25 cellular contexts compared by ENCODE assay signal in genomic region chr14:77908847-77909246, GRCh38.
DNase-seq lines count a peak whose midpoint lies in the region; ATAC-seq, FAIRE-seq and TF ChIP-seq lines count a peak whose summit lies in the region.
"Had no signal": no experiment of that assay in that cellular context is flagged by ENCODE, and none has a peak within 500 bp of the region (broad histone marks: within the 10 kb centered on the region; RNA-seq: fewer than 3 reads in every experiment).

No MANE protein-coding gene starts in this region.

- no peak overlapping the region for H4K8ac ChIP-seq in H9 (replicated peaks; ENCODE audit: insufficient read length, low read depth, low read length)

- no peaks in the 10 kb centered on the region for H3K9me3 ChIP-seq in H9 (ENCODE audit: control insufficient read depth, low read depth, low read length)
- no peaks in the 10 kb centered on the region for H3K9me3 ChIP-seq in K562 (replicated peaks; ENCODE audit: control insufficient read depth, insufficient read depth, low read depth, low read length)

- no peak overlapping the region for H3K4me3 ChIP-seq in K562
- H3K4me3 ChIP-seq: GM23248, SK-N-MC had no signal

- no peak overlapping the region for H4K5ac ChIP-seq in H9 (ENCODE audit: insufficient read length, low read depth, low read length)

- CTCF ChIA-PET in activated CD8-positive, alpha-beta memory T cell treated with anti-CD3 and anti-CD28 coated beads, Interleukin-2, amount 10 ng/mL, durations not matched to agents 7 days and 5 days (lab: Charles Lee) = no interaction called here
- CTCF ChIA-PET in K562 (lab: Yijun Ruan, JAX; ENCODE audit: low intra/inter-chr PET ratio) (no interaction called here), T-cell (lab: Charles Lee) (no interaction called here)

- H3K18ac ChIP-seq in H9 (ENCODE audit: insufficient read length, low read depth, low read length) = no peak overlapping the region

- no peak for ATAC-seq in activated CD8-positive, alpha-beta memory T cell treated with anti-CD3 and anti-CD28 coated beads, Interleukin-2, amount 10 ng/mL, durations not matched to agents 7 days and 5 days
- peak; percentile 55 for ATAC-seq in K562
- no peak for ATAC-seq in T-cell (replicated peaks in 1 of 4)
- ATAC-seq: HepG2 had no signal

- no peak overlapping the region for H2AK5ac ChIP-seq in H9 (ENCODE audit: insufficient read length, low read length)

- no peak overlapping the region for H2BK120ac ChIP-seq in H9 (ENCODE audit: low read depth, low read length, poor library complexity, severe bottlenecking)

- no peaks in the 10 kb centered on the region for H3K79me1 ChIP-seq in H9 (ENCODE audit: insufficient read depth, low read depth, low read length, poor library complexity, severe bottlenecking)

- no peaks in the 10 kb centered on the region for H3K9me3 Mint-ChIP-seq in activated CD8-positive, alpha-beta memory T cell treated with anti-CD3 and anti-CD28 coated beads, Interleukin-2, amount 10 ng/mL, durations not matched to agents 7 days and 5 days (ENCODE audit: low read depth)
- H3K9me3 Mint-ChIP-seq in H9 = no peaks in the 10 kb centered on the region
- H3K9me3 Mint-ChIP-seq in T-cell = peaks cover 0 to 8% (median 0%) of the 10 kb centered on the region in 3 donors
- H3K9me3 Mint-ChIP-seq: HFFc6 had no signal

- no peak overlapping the region for H3K27ac ChIP-seq in H9 (ENCODE audit: insufficient read length, low read depth, low read length)
- H3K27ac ChIP-seq in K562 (ENCODE audit: extremely low read depth, low read depth, low read length) = peak overlapping the region; percentile 5; the same call in 2 of the 3 replicates
- H3K27ac ChIP-seq: C4-2B, GM23248, SK-N-MC had no signal

- no peaks in the 10 kb centered on the region for H3K36me3 Mint-ChIP-seq in activated CD8-positive, alpha-beta memory T cell treated with anti-CD3 and anti-CD28 coated beads, Interleukin-2, amount 10 ng/mL, durations not matched to agents 7 days and 5 days
- H3K36me3 Mint-ChIP-seq in H9 (ENCODE audit: insufficient read depth in 1 of 3, low read depth in 3 of 3) (no peaks in the 10 kb centered on the region; a peak in 3 of 7 replicates), T-cell (peaks cover 52% of the 10 kb centered on the region)

- H3K23ac ChIP-seq in H9 (ENCODE audit: insufficient read length, low read depth, low read length) = no peak overlapping the region

- H4K20me1 ChIP-seq in H9 (ENCODE audit: control insufficient read depth, insufficient read depth, insufficient read length) (no peaks in the 10 kb centered on the region), K562 (replicated peaks; ENCODE audit: control insufficient read depth, insufficient read depth, low read length) (no peaks in the 10 kb centered on the region)

- BruUV-seq in K562 (replicated peaks; lab: Mats Ljungman, UMichigan) = no TSS peak

- H3K4me3 Mint-ChIP-seq in activated CD8-positive, alpha-beta memory T cell treated with anti-CD3 and anti-CD28 coated beads, Interleukin-2, amount 10 ng/mL, durations not matched to agents 7 days and 5 days = no peak overlapping the region
- H3K4me3 Mint-ChIP-seq in H9 (no peak overlapping the region), T-cell (no peak overlapping the region)
- H3K4me3 Mint-ChIP-seq: B cell, HFFc6 had no signal

- H3K4me1 ChIP-seq in H9 (ENCODE audit: insufficient read depth, low read length) = peaks cover 5% of the 10 kb centered on the region
- peaks cover 32 to 33% of the 10 kb centered on the region in 2 experiments; a peak in 4 of 5 replicates for H3K4me1 ChIP-seq in K562 (replicated peaks in 1 of 2; ENCODE audit: control insufficient read depth in 2 of 2, insufficient read depth in 2 of 2, low read length in 2 of 2)

- no peak overlapping the region for H2BK12ac ChIP-seq in H9 (ENCODE audit: insufficient read length, low read depth, low read length)

- intact Hi-C loops in K562 (cut with micrococcal nuclease) = no loop called here
- intact Hi-C loops in posterior vena cava (cut with DNase I) = no loop called here
- intact Hi-C loops in cardiac septum (cut with DNase I) = no loop called here

- no peak overlapping the region for H3K56ac ChIP-seq in H9 (ENCODE audit: insufficient read length, low read depth, low read length)

- DNase-seq in activated CD8-positive, alpha-beta memory T cell treated with anti-CD3 and anti-CD28 coated beads, Interleukin-2, amount 10 ng/mL, durations not matched to agents 7 days and 5 days = no peak
- DNase-seq in activated CD8-positive, alpha-beta memory T cell treated with anti-CD3 and anti-CD28 coated beads for 24 hours = no peak
- DNase-seq in H9 = no peak
- DNase-seq in K562 (ENCODE audit: extremely low read depth in 1 of 4, low spot score in 3 of 4) = peak; percentile 27 to 59 (median 46)
- DNase-seq in posterior vena cava (ENCODE audit: low spot score) = peak; percentile 6
- DNase-seq in T-cell = no peak
- DNase-seq in cardiac septum (ENCODE audit: low spot score) = no peak
- DNase-seq: DMS53, GM23248, H7, HFFc6, Kasumi-1, NCI-H1092 treated with DMSO at 0.1 percent for 48 hours, NCI-H1436 treated with DMSO at 0.1 percent for 48 hours, NCI-H187 treated with DMSO at 0.1 percent for 48 hours, NCI-H2171 treated with DMSO at 0.1 percent for 48 hours, NCI-H524, NCI-H748 treated with DMSO at 0.1 percent for 48 hours, SIG-M5 had no signal

- no peak overlapping the region for H3K14ac ChIP-seq in H9 (ENCODE audit: insufficient read depth, low read length)

- no peaks in the 10 kb centered on the region for H3K9me1 ChIP-seq in K562 (ENCODE audit: control insufficient read depth, insufficient read depth, low read length)

- no peak overlapping the region for H2AFZ ChIP-seq in H9 (ENCODE audit: low read length)
- H2AFZ ChIP-seq in K562 (ENCODE audit: low read depth, low read length) = peak overlapping the region; percentile 38; the same call in 1 of the 2 replicates
- H2AFZ ChIP-seq: GM23248 had no signal

- H3K23me2 ChIP-seq in H9 (ENCODE audit: insufficient read length, low read depth, low read length, poor library complexity, severe bottlenecking) = no peaks in the 10 kb centered on the region

- H2BK5ac ChIP-seq in H9 (ENCODE audit: insufficient read length, low read length) = no peak overlapping the region

- H3K79me2 ChIP-seq in H9 (ENCODE audit: insufficient read depth, low read length) (no peaks in the 10 kb centered on the region), K562 (ENCODE audit: control insufficient read depth, insufficient read depth, low read length) (no peaks in the 10 kb centered on the region)

- in situ Hi-C loops in K562 (cut with MboI) = no loop called here

- no peak overlapping the region for H3K9ac ChIP-seq in H9 (ENCODE audit: extremely low read depth, insufficient read length, low read length)
- H3K9ac ChIP-seq in K562 (ENCODE audit: insufficient read depth in 1 of 2, low read depth in 2 of 2, low read length in 2 of 2) = no peak overlapping the region; a peak in 1 of 4 replicates
- H3K9ac ChIP-seq: GM23248 had no signal

- no peak overlapping the region for H3T11ph ChIP-seq in H9 (ENCODE audit: low read length)

- H4K91ac ChIP-seq in H9 (ENCODE audit: insufficient read length, low read depth, low read length) = no peak overlapping the region

- no CpG with 5 or more reads among the region's 4 CpGs for WGBS in H9 (ENCODE audit: extremely low coverage, insufficient read length, low lambda C conversion rate)
- no CpG with 5 or more reads among the region's 4 CpGs for WGBS in K562 (ENCODE audit: insufficient coverage, low coverage, missing lambda C conversion rate)

- no peaks in the 10 kb centered on the region for H3K27me3 Mint-ChIP-seq in activated CD8-positive, alpha-beta memory T cell treated with anti-CD3 and anti-CD28 coated beads, Interleukin-2, amount 10 ng/mL, durations not matched to agents 7 days and 5 days
- H3K27me3 Mint-ChIP-seq in H9 (ENCODE audit: low read depth) (no peaks in the 10 kb centered on the region), T-cell (no peaks in the 10 kb centered on the region)
- H3K27me3 Mint-ChIP-seq: B cell had no signal

- no peak overlapping the region for H3K4ac ChIP-seq in H9 (ENCODE audit: low read depth, low read length)

- POLR2A ChIA-PET in K562 (lab: Yijun Ruan, JAX) (no interaction called here), T-cell (lab: Charles Lee) (no interaction called here)

- no peak for TF ChIP-seq RAD21 in K562 (CRISPR knock-in tag; conservative IDR thresholded peaks at IDR 0.05 in 1 of 2, IDR thresholded peaks at IDR 0.05 in 1 of 2)

- H2BK15ac ChIP-seq in H9 (ENCODE audit: low read depth, low read length) = no peak overlapping the region

- TF ChIP-seq EP300 in K562 (IDR thresholded peaks at IDR 0.05; ENCODE audit: low read length) = no peak

- H3K4me2 ChIP-seq in H9 (ENCODE audit: insufficient read depth, insufficient read length, low read length) (no peak overlapping the region), K562 (ENCODE audit: insufficient read depth, low read length) (no peak overlapping the region)

- H2BK20ac ChIP-seq in H9 (ENCODE audit: low read depth, low read length, poor library complexity, severe bottlenecking) = no peak overlapping the region

- TF ChIP-seq CTCF in H9 (conservative IDR thresholded peaks at IDR 0.05) = no peak
- no peak for TF ChIP-seq CTCF in K562 (IDR thresholded peaks at IDR 0.05 in 2 of 3, conservative IDR thresholded peaks at IDR 0.05 in 1 of 3; ENCODE audit: insufficient read depth in 2 of 3, low read depth in 1 of 3, low read length in 3 of 3)

- TF ChIP-seq POLR2A in K562 (conservative IDR thresholded peaks at IDR 0.05) = no peak

- H3K36me3 ChIP-seq in K562 (ENCODE audit: control insufficient read depth, insufficient read depth, low read length) = no peaks in the 10 kb centered on the region; the same call in 1 of the 3 replicates

- peak overlapping the region; percentile 56 for H3K27ac Mint-ChIP-seq in activated CD8-positive, alpha-beta memory T cell treated with anti-CD3 and anti-CD28 coated beads, Interleukin-2, amount 10 ng/mL, durations not matched to agents 7 days and 5 days
- H3K27ac Mint-ChIP-seq in H9 (peak overlapping the region in 2 of 3 experiments; percentile 32; a peak in 3 of 7 replicates), T-cell (peak overlapping the region in 1 of 2 donors; percentile 40)
- H3K27ac Mint-ChIP-seq: B cell, HFFc6 had no signal

- no peaks in the 10 kb centered on the region for H3K27me3 ChIP-seq in H9 (ENCODE audit: insufficient read depth, low read length)
- no peaks in the 10 kb centered on the region for H3K27me3 ChIP-seq in K562 (ENCODE audit: control insufficient read depth in 2 of 2, insufficient read depth in 2 of 2, low read length in 2 of 2)

- H3K4me1 Mint-ChIP-seq in activated CD8-positive, alpha-beta memory T cell treated with anti-CD3 and anti-CD28 coated beads, Interleukin-2, amount 10 ng/mL, durations not matched to agents 7 days and 5 days = peaks cover 4% of the 10 kb centered on the region
- peaks cover 45 to 47% of the 10 kb centered on the region in 2 experiments for H3K4me1 Mint-ChIP-seq in H9
- peaks cover 5 to 7% (median 5%) of the 10 kb centered on the region in 3 donors for H3K4me1 Mint-ChIP-seq in T-cell

- no peak for FAIRE-seq in K562 (lab: Jason Lieb, UNC)
- FAIRE-seq: GM18507, HepG2, RCC 7860 had no signal

Comparison
In these comparisons a context has a peak if more than half of its experiments do, and no peak if none do; other contexts are left out.
1. DNase-seq: peak in K562 (4 of 4) and posterior vena cava (single experiment); none in activated CD8-positive, alpha-beta memory T cell treated with anti-CD3 and anti-CD28 coated beads, Interleukin-2, amount 10 ng/mL, durations not matched to agents 7 days and 5 days (single experiment), activated CD8-positive, alpha-beta memory T cell treated with anti-CD3 and anti-CD28 coated beads for 24 hours (single experiment), H9 (single experiment), T-cell (0 of 34) and cardiac septum (single experiment).